In the genomic region with DNA sequence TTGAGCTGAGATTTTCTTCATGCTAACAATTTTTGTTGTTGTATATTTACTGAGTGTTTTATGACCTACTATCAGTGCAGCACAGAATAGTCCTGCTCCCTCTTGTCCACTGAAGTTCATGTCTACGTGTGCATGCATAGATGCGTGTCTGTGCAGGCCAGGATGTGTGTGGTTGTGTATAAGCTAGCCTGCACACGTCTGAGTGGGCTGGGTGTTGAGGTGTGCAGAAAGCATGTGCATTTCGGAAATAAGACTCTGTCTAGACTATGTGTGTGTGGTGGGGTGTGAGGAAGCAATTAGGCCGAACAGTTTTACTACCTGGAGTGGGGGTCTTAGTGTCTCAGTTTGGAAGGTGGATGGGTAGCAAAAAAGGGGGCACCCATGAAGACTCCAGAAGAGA, we compare ENCODE assay signal across 17 cellular contexts. TPM values are rescaled to one million over a fixed set of nuclear protein-coding genes. Genes with fewer than 3 reads are reported as not detected.
DNase-seq lines count a peak whose midpoint lies in the region; ATAC-seq, FAIRE-seq and TF ChIP-seq lines count a peak whose summit lies in the region.
"Had no signal": no experiment of that assay in that cellular context is flagged by ENCODE, and none has a peak within 500 bp of the region (broad histone marks: within the 10 kb centered on the region; RNA-seq: fewer than 3 reads in every experiment).

No MANE protein-coding gene starts in this region.

- H3K4me1 ChIP-seq in breast epithelium: no peaks in the 10 kb centered on the region
- H3K4me1 ChIP-seq in keratinocyte (ENCODE audit: control insufficient read depth, extremely low read depth, insufficient read depth, low read length): no peaks in the 10 kb centered on the region
- H3K4me1 ChIP-seq in right cardiac atrium (ENCODE audit: control insufficient read depth, insufficient read depth, low read length): no peaks in the 10 kb centered on the region
- H3K4me1 ChIP-seq: HAP-1 had no signal

- H3K4me1 Mint-ChIP-seq in MCF 10A (ENCODE audit: insufficient read depth, unreplicated experiment): no peaks in the 10 kb centered on the region
- H3K4me1 Mint-ChIP-seq in immature natural killer cell: no peaks in the 10 kb centered on the region

- H4K20me1 ChIP-seq in keratinocyte (ENCODE audit: control insufficient read depth, extremely low read depth, insufficient read depth, low read length): no peaks in the 10 kb centered on the region

- POLR2A ChIA-PET in MCF 10A (lab: Yijun Ruan, JAX): no interaction called here

- no peaks in the 10 kb centered on the region for H3K9me3 Mint-ChIP-seq in MCF 10A (ENCODE audit: unreplicated experiment)
- no peaks in the 10 kb centered on the region for H3K9me3 Mint-ChIP-seq in immature natural killer cell
- H3K9me3 Mint-ChIP-seq: CD4-positive, CD25-positive, alpha-beta regulatory T cell; HFFc6 had no signal

- no peaks in the 10 kb centered on the region for H3K36me3 Mint-ChIP-seq in MCF 10A (ENCODE audit: insufficient read depth, unreplicated experiment)
- H3K36me3 Mint-ChIP-seq in immature natural killer cell: no peaks in the 10 kb centered on the region
- H3K36me3 Mint-ChIP-seq: CD4-positive, CD25-positive, alpha-beta regulatory T cell had no signal

- BruUV-seq in MCF 10A (replicated peaks; lab: Mats Ljungman, UMichigan): no TSS peak

- H3K36me3 ChIP-seq in breast epithelium (no peaks in the 10 kb centered on the region), keratinocyte (ENCODE audit: control insufficient read depth in 2 of 2, extremely low read depth in 1 of 2, insufficient read depth in 2 of 2, low read length in 2 of 2) (no peaks in the 10 kb centered on the region)
- H3K36me3 ChIP-seq: HAP-1 had no signal

- DNase-seq in MCF 10A (ENCODE audit: unreplicated experiment) (peak; percentile 8), breast epithelium (ENCODE audit: low spot score in 2 of 2) (no peak), dorsolateral prefrontal cortex (no peak), keratinocyte (ENCODE audit: low read depth, low spot score) (peak; percentile 33), NCI-H2196 (lab: John Stamatoyannopoulos, UW; ENCODE audit: unreplicated experiment) (no peak), right cardiac atrium (no peak), immature natural killer cell (no peak)
- DNase-seq: CD4-positive, CD25-positive, alpha-beta regulatory T cell; DMS53; GF-D8; HFFc6 had no signal

- 73% methylated on average over 5 of the region's 5 CpGs for WGBS in right cardiac atrium

- no peak overlapping the region for H3K4me3 ChIP-seq in breast epithelium
- H3K4me3 ChIP-seq in dorsolateral prefrontal cortex: no peak overlapping the region
- H3K4me3 ChIP-seq in keratinocyte (ENCODE audit: control insufficient read depth in 2 of 3, extremely low read depth in 1 of 3, insufficient read depth in 2 of 3, low read depth in 1 of 3, low read length in 3 of 3): no peak overlapping the region
- H3K4me3 ChIP-seq in right cardiac atrium (ENCODE audit: low read length): no peak overlapping the region
- H3K4me3 ChIP-seq: HAP-1 had no signal

- H3K4me2 ChIP-seq in keratinocyte (ENCODE audit: control insufficient read depth, extremely low read depth, insufficient read depth, low read depth, low read length): no peak overlapping the region

- H2AFZ ChIP-seq in keratinocyte (ENCODE audit: control insufficient read depth, low read length): no peak overlapping the region

- H3K4me3 Mint-ChIP-seq in MCF 10A (ENCODE audit: unreplicated experiment) (no peak overlapping the region), immature natural killer cell (no peak overlapping the region)
- H3K4me3 Mint-ChIP-seq: CD4-positive, CD25-positive, alpha-beta regulatory T cell; HFFc6 had no signal

- TF ChIP-seq POLR2A in breast epithelium (IDR thresholded peaks at IDR 0.05): no peak

- CTCF ChIA-PET in MCF 10A (lab: Yijun Ruan, JAX): interaction anchor here (0.5 to 0.8 kb wide), 2 partner anchors 34 to 58 kb away, joined by 3 read pairs; no protein-coding TSS in a partner anchor

- no peak overlapping the region for H3K9ac ChIP-seq in keratinocyte (ENCODE audit: control insufficient read depth, extremely low read depth, insufficient read depth, low read length)

- no peak for TF ChIP-seq CTCF in MCF 10A (IDR thresholded peaks at IDR 0.05; ENCODE audit: unreplicated experiment)
- TF ChIP-seq CTCF in breast epithelium (IDR thresholded peaks at IDR 0.05): no peak
- no peak for TF ChIP-seq CTCF in dorsolateral prefrontal cortex (IDR thresholded peaks at IDR 0.05 in 54 of 56, conservative IDR thresholded peaks at IDR 0.05 in 2 of 56; ENCODE audit: low read depth in 1 of 56, partially characterized antibody in 56 of 56)
- no peak for TF ChIP-seq CTCF in keratinocyte (optimal IDR thresholded peaks at IDR 0.05 in 1 of 3, IDR thresholded peaks at IDR 0.05 in 1 of 3, conservative IDR thresholded peaks at IDR 0.05 in 1 of 3; ENCODE audit: extremely low read depth in 1 of 3, insufficient read depth in 2 of 3, low read length in 3 of 3)

- H3K27ac ChIP-seq in breast epithelium (no peak overlapping the region), dorsolateral prefrontal cortex (peak overlapping the region in 36 of 59 donors; percentile 1 to 91 (median 59)), keratinocyte (ENCODE audit: control insufficient read depth, insufficient read depth, low read length) (no peak overlapping the region), right cardiac atrium (ENCODE audit: low read length) (no peak overlapping the region)
- H3K27ac ChIP-seq: 22Rv1 had no signal

- H3K27ac Mint-ChIP-seq in MCF 10A (ENCODE audit: low read depth, unreplicated experiment): no peak overlapping the region
- no peak overlapping the region for H3K27ac Mint-ChIP-seq in immature natural killer cell
- H3K27ac Mint-ChIP-seq: CD4-positive, CD25-positive, alpha-beta regulatory T cell; HFFc6 had no signal

- H3K27me3 Mint-ChIP-seq in MCF 10A (ENCODE audit: insufficient read depth, unreplicated experiment) (peaks cover 29% of the 10 kb centered on the region), immature natural killer cell (ENCODE audit: low read depth in 3 of 3) (peaks cover 0 to 2% (median 2%) of the 10 kb centered on the region in 3 donors)

- ATAC-seq in right cardiac atrium (no peak), HG02870 (IDR thresholded peaks at IDR 0.05; ENCODE audit: unreplicated experiment) (no peak)

- H3K9me3 ChIP-seq in breast epithelium (no peaks in the 10 kb centered on the region), keratinocyte (ENCODE audit: control insufficient read depth, low read depth, low read length) (no peaks in the 10 kb centered on the region), right cardiac atrium (ENCODE audit: control insufficient read depth, low read length) (no peaks in the 10 kb centered on the region)
- H3K9me3 ChIP-seq: HAP-1 had no signal

- no peaks in the 10 kb centered on the region for H3K9me1 ChIP-seq in keratinocyte (ENCODE audit: control insufficient read depth, extremely low read depth, insufficient read depth, low read length)

- dilution Hi-C loops in keratinocyte (cut with MboI; ENCODE audit: extremely low pct_ligation_motif_present, low sequenced_read_pairs): no loop called here

- intact Hi-C loops in MCF 10A (cut with micrococcal nuclease): no loop called here
- intact Hi-C loops in breast epithelium (cut with DNase I; ENCODE audit: low total_unique reads): no loop called here
- intact Hi-C loops in dorsolateral prefrontal cortex (cut with DNase I): no loop called here
- intact Hi-C loops in right cardiac atrium (cut with DNase I): no loop called here

- H3K27me3 ChIP-seq in breast epithelium: peaks cover 0 to 22% of the 10 kb centered on the region in 2 donors
- H3K27me3 ChIP-seq in dorsolateral prefrontal cortex: peaks cover 0 to 4% (median 0%) of the 10 kb centered on the region in 45 donors
- H3K27me3 ChIP-seq in keratinocyte (ENCODE audit: control insufficient read depth, extremely low read depth, insufficient read depth, low read length): peaks cover 26% of the 10 kb centered on the region
- H3K27me3 ChIP-seq in right cardiac atrium (ENCODE audit: control insufficient read depth, insufficient read depth): no peaks in the 10 kb centered on the region

- no peaks in the 10 kb centered on the region for H3K79me2 ChIP-seq in keratinocyte (ENCODE audit: control insufficient read depth, insufficient read depth, low read length)

- FAIRE-seq in keratinocyte (lab: Jason Lieb, UNC): peak; percentile 55
- FAIRE-seq: GM19239, H1 had no signal

RNA-seq across cellular contexts. Expression of a gene that starts 39.2 kb away (rescaled TPM):
- total RNA-seq in MCF 10A (2022) (not detected in 2 replicates), breast epithelium (under 1 TPM in 2 of 3 donors, not detected in 1; under 0.01 to 0.15 TPM), dorsolateral prefrontal cortex (100 to 1,000 TPM in 119 of 120 experiments, 10 to 100 TPM in 1; 87.6 to 447 (median 301) TPM), right cardiac atrium (under 1 TPM; 0.14 to 0.24 (median 0.17) TPM)
- polyA plus RNA-seq in keratinocyte (not detected in 3 replicates), right cardiac atrium (0.36 TPM), immature natural killer cell (not detected)
- not detected for polyA plus RNA-seq in keratinocyte (2011; ENCODE audit: low read depth)
- polyA plus RNA-seq in keratinocyte (2011; cell fraction: cytosol; rRNA removed): not detected in 2 replicates
- polyA plus RNA-seq in keratinocyte (2011; cell fraction: nucleus; rRNA removed): not detected in 2 replicates
- polyA plus RNA-seq in keratinocyte (2012; ENCODE audit: low replicate concordance): not detected in 2 replicates
- polyA minus RNA-seq in keratinocyte: not detected in 3 replicates
- polyA minus RNA-seq in keratinocyte (2011; cell fraction: cytosol; rRNA and poly(A)+ RNA removed): not detected
- not detected in 2 replicates for polyA minus RNA-seq in keratinocyte (2011; cell fraction: nucleus; rRNA and poly(A)+ RNA removed)
- total RNA-seq: CD4-positive, CD25-positive, alpha-beta regulatory T cell; HFFc6 had no signal
- polyA plus RNA-seq: BJ had no signal

Comparison
In these comparisons a context has a peak if more than half of its experiments do, and no peak if none do; other contexts are left out.
1. DNase-seq: peak in MCF 10A (single experiment) and keratinocyte (single experiment); none in breast epithelium (0 of 2), dorsolateral prefrontal cortex (0 of 10), NCI-H2196 (single experiment), right cardiac atrium (0 of 3) and immature natural killer cell (0 of 3).
2. H3K27ac ChIP-seq: peak in dorsolateral prefrontal cortex (36 of 59); none in breast epithelium (0 of 2), keratinocyte (single experiment) and right cardiac atrium (single experiment).
3. RNA of a gene that starts 39.2 kb away (total RNA-seq): 87.6 to 447 TPM in dorsolateral prefrontal cortex; 0.14 to 0.24 TPM in right cardiac atrium, not detected in MCF 10A and under 0.01 to 0.15 TPM in breast epithelium; every median in the first group is over 10 times any median in the second.